In the genomic region with DNA sequence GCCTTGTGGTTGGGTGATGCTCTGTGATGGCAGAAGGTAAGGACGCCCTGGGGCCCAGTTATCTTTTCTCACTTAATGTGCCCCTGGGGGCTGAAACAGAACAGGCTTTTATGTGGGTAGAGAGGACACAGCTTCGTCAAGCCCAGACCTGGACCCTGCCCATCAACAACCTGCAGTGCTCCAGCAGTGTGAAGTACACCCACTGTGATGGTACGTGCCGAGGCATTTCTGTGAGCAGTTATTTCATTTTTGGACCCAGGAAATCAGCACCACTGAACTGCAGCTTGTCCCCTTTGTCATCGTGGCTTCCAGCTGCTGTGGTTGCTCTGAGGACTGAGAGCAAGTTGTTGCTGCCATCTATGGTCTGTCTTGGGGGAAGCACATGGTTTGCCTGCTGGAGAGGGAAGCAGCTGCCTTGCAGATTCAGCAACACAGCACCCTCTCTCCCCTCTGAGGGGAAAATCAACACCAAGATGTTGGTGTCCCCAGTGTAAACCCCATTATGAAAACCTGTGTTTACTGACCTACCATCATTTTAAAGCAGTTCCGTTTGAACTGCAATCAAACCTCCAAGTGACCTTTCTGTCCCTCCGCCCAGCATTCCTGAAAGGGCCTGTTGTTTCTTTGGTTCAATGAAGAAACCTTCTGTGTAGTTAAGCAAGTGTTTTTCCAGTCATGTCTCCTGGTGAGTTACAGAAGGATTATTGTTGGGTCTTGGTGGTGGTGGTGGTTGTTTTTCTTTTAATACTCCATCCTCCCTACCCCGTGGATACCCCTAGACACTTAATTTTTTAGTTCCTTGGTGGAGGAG, we compare ENCODE assay signal across 8 cellular contexts.
DNase-seq lines count a peak whose midpoint lies in the region; ATAC-seq and TF ChIP-seq lines count a peak whose summit lies in the region.

No MANE protein-coding gene starts in this region.

- no peak overlapping the region for H3K4me3 ChIP-seq in effector memory CD4-positive, alpha-beta T cell (ENCODE audit: insufficient read depth, low read depth, low read length, poor library complexity, severe bottlenecking)

- peaks cover 11% of the 10 kb centered on the region for H3K36me3 ChIP-seq in effector memory CD4-positive, alpha-beta T cell (ENCODE audit: control insufficient read depth, insufficient read depth, low read length)

- peak; percentile 63 for DNase-seq in COLO668 (lab: John Stamatoyannopoulos, UW; ENCODE audit: unreplicated experiment)
- peak; percentile 35 for DNase-seq in NCI-H748 treated with DMSO at 0.1 percent for 48 hours (lab: John Stamatoyannopoulos, UW)
- DNase-seq in activated CD8-positive, alpha-beta T cell treated with anti-CD3 and anti-CD28 coated beads, Interleukin-2, amount 10 ng/mL, durations not matched to agents 7 days and 5 days, result peak; percentile 88
- peak; percentile 31 to 53 (median 52) for DNase-seq in effector memory CD4-positive, alpha-beta T cell
- peak in 1 of 2 experiments; percentile 63 for DNase-seq in mesothelial cell of epicardium (ENCODE audit: low spot score in 2 of 2, unreplicated experiment in 2 of 2)
- DNase-seq in stimulated activated CD8-positive, alpha-beta memory T cell treated with anti-CD3 and anti-CD28 coated beads, Interleukin-4, amount 100 ng/mL, for 4 hours (ENCODE audit: low read depth in 2 of 2, low spot score in 1 of 2), result peak; percentile 10 to 30

- no peaks in the 10 kb centered on the region for H3K27me3 Mint-ChIP-seq in activated CD8-positive, alpha-beta T cell treated with anti-CD3 and anti-CD28 coated beads, Interleukin-2, amount 10 ng/mL, durations not matched to agents 7 days and 5 days (ENCODE audit: low read depth)
- H3K27me3 Mint-ChIP-seq in mesothelial cell of epicardium (ENCODE audit: low read depth), result no peaks in the 10 kb centered on the region

- ATAC-seq in GM19463 (IDR thresholded peaks at IDR 0.05; ENCODE audit: unreplicated experiment), result peak; percentile 95
- peak; percentile 93 for ATAC-seq in HG03565 (IDR thresholded peaks at IDR 0.05; ENCODE audit: unreplicated experiment)
- ATAC-seq in activated CD8-positive, alpha-beta T cell treated with anti-CD3 and anti-CD28 coated beads, Interleukin-2, amount 10 ng/mL, durations not matched to agents 7 days and 5 days, result peak; percentile 97

- H3K4me1 ChIP-seq in effector memory CD4-positive, alpha-beta T cell (ENCODE audit: control insufficient read depth, insufficient read depth, low read length, poor library complexity, severe bottlenecking), result peaks cover 38% of the 10 kb centered on the region

- H3K4me1 Mint-ChIP-seq in activated CD8-positive, alpha-beta T cell treated with anti-CD3 and anti-CD28 coated beads, Interleukin-2, amount 10 ng/mL, durations not matched to agents 7 days and 5 days (ENCODE audit: low read depth), result peaks cover 47% of the 10 kb centered on the region
- H3K4me1 Mint-ChIP-seq in mesothelial cell of epicardium, result peaks cover 7% of the 10 kb centered on the region

- H3K4me3 Mint-ChIP-seq in activated CD8-positive, alpha-beta T cell treated with anti-CD3 and anti-CD28 coated beads, Interleukin-2, amount 10 ng/mL, durations not matched to agents 7 days and 5 days, result no peak overlapping the region
- no peak overlapping the region for H3K4me3 Mint-ChIP-seq in mesothelial cell of epicardium

- H3K27me3 ChIP-seq in effector memory CD4-positive, alpha-beta T cell (replicated peaks; ENCODE audit: control insufficient read depth, insufficient read depth, low read length, poor library complexity, severe bottlenecking), result no peaks in the 10 kb centered on the region

- CTCF ChIA-PET in activated CD8-positive, alpha-beta T cell treated with anti-CD3 and anti-CD28 coated beads, Interleukin-2, amount 10 ng/mL, durations not matched to agents 7 days and 5 days (lab: Charles Lee), result interaction anchor here (0.6 to 5.4 kb wide), 71 partner anchors 8 to 632 kb away, joined by 3 to 192 read pairs (median 5); partner anchors contain the start of gene MGAT5

- H3K36me3 Mint-ChIP-seq in activated CD8-positive, alpha-beta T cell treated with anti-CD3 and anti-CD28 coated beads, Interleukin-2, amount 10 ng/mL, durations not matched to agents 7 days and 5 days (ENCODE audit: low read depth), result peaks cover 9% of the 10 kb centered on the region
- H3K36me3 Mint-ChIP-seq in mesothelial cell of epicardium, result no peaks in the 10 kb centered on the region

- TF ChIP-seq CTCF in mesothelial cell of epicardium (IDR thresholded peaks at IDR 0.05; ENCODE audit: unreplicated experiment), result peak; percentile 14

- H3K27ac ChIP-seq in effector memory CD4-positive, alpha-beta T cell (ENCODE audit: insufficient read depth, low read length, poor library complexity, severe bottlenecking), result no peak overlapping the region

- POLR2A ChIA-PET in activated CD8-positive, alpha-beta T cell treated with anti-CD3 and anti-CD28 coated beads, Interleukin-2, amount 10 ng/mL, durations not matched to agents 7 days and 5 days (lab: Charles Lee), result interaction anchor here (0.6 to 1.7 kb wide), 5 partner anchors 13 to 295 kb away, joined by 3 to 8 read pairs (median 3); no protein-coding TSS in a partner anchor

- no peaks in the 10 kb centered on the region for H3K9me3 Mint-ChIP-seq in activated CD8-positive, alpha-beta T cell treated with anti-CD3 and anti-CD28 coated beads, Interleukin-2, amount 10 ng/mL, durations not matched to agents 7 days and 5 days (ENCODE audit: insufficient read depth)
- H3K9me3 Mint-ChIP-seq in mesothelial cell of epicardium, result no peaks in the 10 kb centered on the region

- H3K27ac Mint-ChIP-seq in activated CD8-positive, alpha-beta T cell treated with anti-CD3 and anti-CD28 coated beads, Interleukin-2, amount 10 ng/mL, durations not matched to agents 7 days and 5 days, result peak overlapping the region; percentile 71
- no peak overlapping the region for H3K27ac Mint-ChIP-seq in mesothelial cell of epicardium

- H3K9me3 ChIP-seq in effector memory CD4-positive, alpha-beta T cell (ENCODE audit: control insufficient read depth, low read length), result no peaks in the 10 kb centered on the region
